26 cellular contexts compared by ENCODE assay signal in genomic region chr3:184296616-184297015, GRCh38. TPM values are rescaled to one million over a fixed set of nuclear protein-coding genes. Genes with fewer than 3 reads are reported as not detected.
DNase-seq lines count a peak whose midpoint lies in the region; ATAC-seq, FAIRE-seq and TF ChIP-seq lines count a peak whose summit lies in the region.
"Had no signal": no experiment of that assay in that cellular context is flagged by ENCODE, and none has a peak within 500 bp of the region (broad histone marks: within the 10 kb centered on the region; RNA-seq: fewer than 3 reads in every experiment).

No MANE protein-coding gene starts in this region.

- H3K9me3 ChIP-seq in CD4-positive, CD25-positive, alpha-beta regulatory T cell (ENCODE audit: control insufficient read depth in 2 of 2, low read length in 2 of 2): no peaks in the 10 kb centered on the region
- H3K9me3 ChIP-seq: Peyer's patch had no signal

- TF ChIP-seq CTCF in nephron (IDR thresholded peaks at IDR 0.05; ENCODE audit: unreplicated experiment in 3 of 3): no peak

- no peak for FAIRE-seq in HTR-8/SVneo (lab: Jason Lieb, UNC)
- FAIRE-seq: GM18507 had no signal

- no peak for ATAC-seq in CD4-positive, CD25-positive, alpha-beta regulatory T cell (ENCODE audit: low read depth in 2 of 2)
- no peak for ATAC-seq in stimulated activated effector memory CD8-positive, alpha-beta T cell treated with anti-CD3 and anti-CD28 coated beads, Interleukin-12 subunit alpha, Interleukin-12 subunit beta, amount 100 ng/mL, for 72 hours
- ATAC-seq: SK-N-SH treated with all-trans-retinoic acid at 6 μM for 48 hours had no signal

- peaks cover 6% of the 10 kb centered on the region for H3K36me3 ChIP-seq in CD4-positive, CD25-positive, alpha-beta regulatory T cell (ENCODE audit: control insufficient read depth, insufficient read depth, low read length)

- intact Hi-C loops in activated T-helper 1 cell treated with anti-CD3 and anti-CD28 coated beads, Interleukin-12 subunit alpha, Interleukin-12 subunit beta, Interleukin-2, Interleukin-4 antibody, amounts not matched to agents 30 ng/mL and 10 ng/mL and 1 ng/mL, durations not matched to agents 14 hours and 24 hours and 36 hours (cut with micrococcal nuclease): loop anchor here (10.0 kb wide), 1 partner anchor 852 kb away; no protein-coding TSS in a partner anchor

- no peaks in the 10 kb centered on the region for H3K27me3 ChIP-seq in CD4-positive, CD25-positive, alpha-beta regulatory T cell (ENCODE audit: control insufficient read depth, insufficient read depth, low read length)
- H3K27me3 ChIP-seq: Peyer's patch had no signal

- H3K4me3 ChIP-seq in CD4-positive, CD25-positive, alpha-beta regulatory T cell (ENCODE audit: low read depth, low read length): no peak overlapping the region
- H3K4me3 ChIP-seq: Peyer's patch had no signal

- H3K27ac Mint-ChIP-seq in CD4-positive, CD25-positive, alpha-beta regulatory T cell: no peak overlapping the region
- H3K27ac Mint-ChIP-seq in activated T-helper 1 cell treated with anti-CD3 and anti-CD28 coated beads, Interleukin-12 subunit alpha, Interleukin-12 subunit beta, Interleukin-2, Interleukin-4 antibody, amounts not matched to agents 30 ng/mL and 10 ng/mL and 1 ng/mL, durations not matched to agents 14 hours and 24 hours and 36 hours: peak overlapping the region; percentile 29
- H3K27ac Mint-ChIP-seq in nephron: no peak overlapping the region
- no peak overlapping the region for H3K27ac Mint-ChIP-seq in stimulated activated effector memory CD8-positive, alpha-beta T cell treated with anti-CD3 and anti-CD28 coated beads, Interleukin-12 subunit alpha, Interleukin-12 subunit beta, amount 100 ng/mL, for 72 hours
- H3K27ac Mint-ChIP-seq: IgD-negative memory B cell had no signal

- H3K27me3 Mint-ChIP-seq in CD4-positive, CD25-positive, alpha-beta regulatory T cell: peaks cover 5% of the 10 kb centered on the region
- peaks cover 8% of the 10 kb centered on the region for H3K27me3 Mint-ChIP-seq in activated T-helper 1 cell treated with anti-CD3 and anti-CD28 coated beads, Interleukin-12 subunit alpha, Interleukin-12 subunit beta, Interleukin-2, Interleukin-4 antibody, amounts not matched to agents 30 ng/mL and 10 ng/mL and 1 ng/mL, durations not matched to agents 14 hours and 24 hours and 36 hours (ENCODE audit: insufficient read depth)
- H3K27me3 Mint-ChIP-seq in nephron (ENCODE audit: low read depth): peaks cover 15% of the 10 kb centered on the region
- H3K27me3 Mint-ChIP-seq: CD4-positive, alpha-beta memory T cell; IgD-negative memory B cell had no signal

- no peaks in the 10 kb centered on the region for H3K36me3 Mint-ChIP-seq in CD4-positive, CD25-positive, alpha-beta regulatory T cell
- peaks cover 18% of the 10 kb centered on the region for H3K36me3 Mint-ChIP-seq in activated T-helper 1 cell treated with anti-CD3 and anti-CD28 coated beads, Interleukin-12 subunit alpha, Interleukin-12 subunit beta, Interleukin-2, Interleukin-4 antibody, amounts not matched to agents 30 ng/mL and 10 ng/mL and 1 ng/mL, durations not matched to agents 14 hours and 24 hours and 36 hours (ENCODE audit: low read depth)
- peaks cover 13% of the 10 kb centered on the region for H3K36me3 Mint-ChIP-seq in nephron (ENCODE audit: low read depth)
- H3K36me3 Mint-ChIP-seq in stimulated activated effector memory CD8-positive, alpha-beta T cell treated with anti-CD3 and anti-CD28 coated beads, Interleukin-12 subunit alpha, Interleukin-12 subunit beta, amount 100 ng/mL, for 72 hours: peaks cover 22% of the 10 kb centered on the region
- H3K36me3 Mint-ChIP-seq: IgD-negative memory B cell had no signal

- no peak overlapping the region for H3K27ac ChIP-seq in CD4-positive, CD25-positive, alpha-beta regulatory T cell (ENCODE audit: insufficient read depth, low read length, poor library complexity, severe bottlenecking)
- H3K27ac ChIP-seq: Peyer's patch had no signal

- DNase-seq in CD4-positive, CD25-positive, alpha-beta regulatory T cell: no peak
- no peak for DNase-seq in activated T-helper 1 cell treated with anti-CD3 and anti-CD28 coated beads, Interleukin-12 subunit alpha, Interleukin-12 subunit beta, Interleukin-2, Interleukin-4 antibody, amounts not matched to agents 30 ng/mL and 10 ng/mL and 1 ng/mL, durations not matched to agents 14 hours and 24 hours and 36 hours (ENCODE audit: low spot score)
- DNase-seq in stimulated activated effector memory CD8-positive, alpha-beta T cell treated with anti-CD3 and anti-CD28 coated beads, Interleukin-12 subunit alpha, Interleukin-12 subunit beta, amount 100 ng/mL, for 72 hours (ENCODE audit: low spot score in 2 of 2): no peak
- DNase-seq in HTR-8/SVneo (ENCODE audit: insufficient read length, low spot score): no peak
- no peak for DNase-seq in COR-L47 (lab: John Stamatoyannopoulos, UW)
- DNase-seq in MV-4-11 (lab: John Stamatoyannopoulos, UW): no peak
- DNase-seq: CD4-positive, alpha-beta memory T cell; DMS153; GDM1; GOT3; HCEC 1CT; NCI-H1417; NCI-H1694 treated with DMSO at 0.1 percent for 48 hours; NCI-H2081 treated with DMSO at 0.1 percent for 48 hours; NCI-H2171 treated with DMSO at 0.1 percent for 48 hours; NCI-H446; NCI-H526; Peyer's patch had no signal

- peaks cover 0 to 1% (median 0%) of the 10 kb centered on the region in 7 donors for H3K9me3 Mint-ChIP-seq in CD4-positive, CD25-positive, alpha-beta regulatory T cell
- H3K9me3 Mint-ChIP-seq in activated T-helper 1 cell treated with anti-CD3 and anti-CD28 coated beads, Interleukin-12 subunit alpha, Interleukin-12 subunit beta, Interleukin-2, Interleukin-4 antibody, amounts not matched to agents 30 ng/mL and 10 ng/mL and 1 ng/mL, durations not matched to agents 14 hours and 24 hours and 36 hours: no peaks in the 10 kb centered on the region
- H3K9me3 Mint-ChIP-seq in nephron: no peaks in the 10 kb centered on the region
- H3K9me3 Mint-ChIP-seq in stimulated activated effector memory CD8-positive, alpha-beta T cell treated with anti-CD3 and anti-CD28 coated beads, Interleukin-12 subunit alpha, Interleukin-12 subunit beta, amount 100 ng/mL, for 72 hours: no peaks in the 10 kb centered on the region
- H3K9me3 Mint-ChIP-seq: IgD-negative memory B cell had no signal

- peak overlapping the region in 3 of 4 donors; percentile 15 to 92 (median 50) for H3K4me3 Mint-ChIP-seq in CD4-positive, CD25-positive, alpha-beta regulatory T cell
- peak overlapping the region; percentile 53 for H3K4me3 Mint-ChIP-seq in activated T-helper 1 cell treated with anti-CD3 and anti-CD28 coated beads, Interleukin-12 subunit alpha, Interleukin-12 subunit beta, Interleukin-2, Interleukin-4 antibody, amounts not matched to agents 30 ng/mL and 10 ng/mL and 1 ng/mL, durations not matched to agents 14 hours and 24 hours and 36 hours
- H3K4me3 Mint-ChIP-seq in nephron: peak overlapping the region; percentile 70 to 99 (median 73)
- peak overlapping the region; percentile 94 for H3K4me3 Mint-ChIP-seq in stimulated activated effector memory CD8-positive, alpha-beta T cell treated with anti-CD3 and anti-CD28 coated beads, Interleukin-12 subunit alpha, Interleukin-12 subunit beta, amount 100 ng/mL, for 72 hours

- peaks cover 0 to 29% (median 19%) of the 10 kb centered on the region in 4 donors for H3K4me1 Mint-ChIP-seq in CD4-positive, CD25-positive, alpha-beta regulatory T cell
- H3K4me1 Mint-ChIP-seq in activated T-helper 1 cell treated with anti-CD3 and anti-CD28 coated beads, Interleukin-12 subunit alpha, Interleukin-12 subunit beta, Interleukin-2, Interleukin-4 antibody, amounts not matched to agents 30 ng/mL and 10 ng/mL and 1 ng/mL, durations not matched to agents 14 hours and 24 hours and 36 hours (ENCODE audit: low read depth): peaks cover 21% of the 10 kb centered on the region
- peaks cover 14% of the 10 kb centered on the region for H3K4me1 Mint-ChIP-seq in nephron
- H3K4me1 Mint-ChIP-seq in stimulated activated effector memory CD8-positive, alpha-beta T cell treated with anti-CD3 and anti-CD28 coated beads, Interleukin-12 subunit alpha, Interleukin-12 subunit beta, amount 100 ng/mL, for 72 hours: peaks cover 27% of the 10 kb centered on the region

- peaks cover 14% of the 10 kb centered on the region for H3K4me1 ChIP-seq in CD4-positive, CD25-positive, alpha-beta regulatory T cell (ENCODE audit: control insufficient read depth, insufficient read depth, low read length, poor library complexity, severe bottlenecking)

RNA-seq across cellular contexts. Expression of gene PSMD2, which starts 2.4 kb away (rescaled TPM):
- total RNA-seq in CD4-positive, CD25-positive, alpha-beta regulatory T cell: 162 TPM
- polyA plus RNA-seq in CD4-positive, CD25-positive, alpha-beta regulatory T cell: 100 to 1,000 TPM; 151 to 206 (median 190) TPM
- total RNA-seq in activated T-helper 1 cell treated with anti-CD3 and anti-CD28 coated beads, Interleukin-12 subunit alpha, Interleukin-12 subunit beta, Interleukin-2, Interleukin-4 antibody, amounts not matched to agents 30 ng/mL and 10 ng/mL and 1 ng/mL, durations not matched to agents 14 hours and 24 hours and 36 hours: 251 and 255 TPM in 2 replicates

RNA-seq across cellular contexts. Expression of gene EIF4G1, which starts 17.8 kb away (rescaled TPM):
- 182 TPM for total RNA-seq in CD4-positive, CD25-positive, alpha-beta regulatory T cell
- polyA plus RNA-seq in CD4-positive, CD25-positive, alpha-beta regulatory T cell: 10 to 100 TPM; 13.7 to 18.8 (median 16.5) TPM
- total RNA-seq in activated T-helper 1 cell treated with anti-CD3 and anti-CD28 coated beads, Interleukin-12 subunit alpha, Interleukin-12 subunit beta, Interleukin-2, Interleukin-4 antibody, amounts not matched to agents 30 ng/mL and 10 ng/mL and 1 ng/mL, durations not matched to agents 14 hours and 24 hours and 36 hours: 657 and 706 TPM in 2 replicates

RNA-seq across cellular contexts. Expression of gene ECE2, which starts 20.8 kb away (rescaled TPM):
- total RNA-seq in CD4-positive, CD25-positive, alpha-beta regulatory T cell: not detected
- not detected for polyA plus RNA-seq in CD4-positive, CD25-positive, alpha-beta regulatory T cell
- not detected in 2 replicates for total RNA-seq in activated T-helper 1 cell treated with anti-CD3 and anti-CD28 coated beads, Interleukin-12 subunit alpha, Interleukin-12 subunit beta, Interleukin-2, Interleukin-4 antibody, amounts not matched to agents 30 ng/mL and 10 ng/mL and 1 ng/mL, durations not matched to agents 14 hours and 24 hours and 36 hours
- total RNA-seq: A673; CD4-positive, alpha-beta memory T cell; HT1080; OCI-LY7; Peyer's patch had no signal
- polyA plus RNA-seq: BJ; CD4-positive, alpha-beta memory T cell; IgD-negative memory B cell had no signal

RNA-seq across cellular contexts. Expression of gene CAMK2N2, which starts 35.3 kb away (rescaled TPM):
- total RNA-seq in CD4-positive, CD25-positive, alpha-beta regulatory T cell: 0.37 TPM
- not detected for polyA plus RNA-seq in CD4-positive, CD25-positive, alpha-beta regulatory T cell
- total RNA-seq in activated T-helper 1 cell treated with anti-CD3 and anti-CD28 coated beads, Interleukin-12 subunit alpha, Interleukin-12 subunit beta, Interleukin-2, Interleukin-4 antibody, amounts not matched to agents 30 ng/mL and 10 ng/mL and 1 ng/mL, durations not matched to agents 14 hours and 24 hours and 36 hours: 0.15 and 0.52 TPM in 2 replicates
- total RNA-seq: OCI-LY7, Peyer's patch had no signal
- polyA plus RNA-seq: CD4-positive, alpha-beta memory T cell; IgD-negative memory B cell had no signal

RNA-seq across cellular contexts. Expression of gene FAM131A, which starts 40.8 kb away (rescaled TPM):
- 13.8 TPM for total RNA-seq in CD4-positive, CD25-positive, alpha-beta regulatory T cell
- 1 to 10 TPM; 2.0 to 4.3 (median 2.3) TPM for polyA plus RNA-seq in CD4-positive, CD25-positive, alpha-beta regulatory T cell
- total RNA-seq in activated T-helper 1 cell treated with anti-CD3 and anti-CD28 coated beads, Interleukin-12 subunit alpha, Interleukin-12 subunit beta, Interleukin-2, Interleukin-4 antibody, amounts not matched to agents 30 ng/mL and 10 ng/mL and 1 ng/mL, durations not matched to agents 14 hours and 24 hours and 36 hours: 7.5 and 9.2 TPM in 2 replicates
